In the genomic region with DNA sequence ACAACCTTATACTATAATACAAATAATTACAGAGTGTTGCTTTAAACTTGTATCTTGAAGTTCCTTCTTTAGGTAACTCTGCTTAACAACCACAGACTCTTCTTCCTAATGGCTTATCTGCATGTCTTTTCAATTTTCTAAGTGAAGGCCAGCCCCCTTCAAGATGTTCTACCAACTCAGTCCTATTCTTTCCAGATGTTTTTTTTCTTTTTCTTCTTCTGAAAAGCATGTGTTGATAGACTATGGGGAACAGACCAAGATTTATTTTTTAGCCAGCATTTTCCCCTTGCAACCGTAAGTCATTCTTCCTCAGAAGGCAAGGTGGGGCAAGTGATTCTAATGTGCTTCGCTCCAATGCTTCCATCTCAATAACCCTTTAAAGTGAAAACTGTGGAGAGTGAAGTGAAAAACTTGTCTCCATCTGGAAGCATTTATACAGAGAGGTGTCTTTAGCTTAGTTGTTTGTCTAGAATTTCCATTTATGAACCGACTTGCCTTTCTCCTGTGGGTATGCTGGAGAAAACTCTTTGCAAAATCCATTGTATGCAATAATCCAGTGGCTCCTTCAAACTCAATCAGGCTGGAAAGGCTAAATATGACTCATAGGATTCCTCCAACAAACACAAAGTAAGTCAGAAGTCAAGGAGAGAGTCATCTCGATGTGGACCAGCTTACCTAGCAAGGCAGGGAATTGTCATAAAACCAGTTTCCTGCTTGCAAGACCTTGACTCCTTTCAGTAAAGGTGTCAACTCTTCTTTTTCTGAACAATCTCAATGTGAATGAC, we compare ENCODE assay signal across 9 cellular contexts.
DNase-seq lines count a peak whose midpoint lies in the region; ATAC-seq and TF ChIP-seq lines count a peak whose summit lies in the region.
"Had no signal": no experiment of that assay in that cellular context is flagged by ENCODE, and none has a peak within 500 bp of the region (broad histone marks: within the 10 kb centered on the region; RNA-seq: fewer than 3 reads in every experiment).

No MANE protein-coding gene starts in this region.

- H3K27ac ChIP-seq in SK-N-MC (peak overlapping the region; percentile 97), fibroblast of lung (ENCODE audit: insufficient read depth, low read length) (peak overlapping the region; percentile 70), sigmoid colon (peak overlapping the region; percentile 2 to 55 (median 38))

- H3K9me3 ChIP-seq in SK-N-MC (ENCODE audit: low read depth, low read length) (no peaks in the 10 kb centered on the region), fibroblast of lung (ENCODE audit: control insufficient read depth, insufficient read depth, low read depth, low read length) (no peaks in the 10 kb centered on the region), sigmoid colon (no peaks in the 10 kb centered on the region)

- H2AFZ ChIP-seq in fibroblast of lung (ENCODE audit: low read length): no peak overlapping the region

- DNase-seq in GM03348 (ENCODE audit: low spot score) (peak; percentile 44), SK-N-MC (ENCODE audit: low read depth, low spot score) (no peak), fibroblast of lung (ENCODE audit: low read depth in 2 of 2) (peak; percentile 77 to 86), sigmoid colon (no peak), NCI-H2107 (lab: John Stamatoyannopoulos, UW) (no peak), retina (no peak), NCI-H446 treated with DMSO at 0.1 percent for 48 hours (lab: John Stamatoyannopoulos, UW) (no peak)
- DNase-seq: NCI-H2081 had no signal

- no peak for TF ChIP-seq EP300 in sigmoid colon (IDR thresholded peaks at IDR 0.05)

- no peaks in the 10 kb centered on the region for H3K36me3 ChIP-seq in SK-N-MC (ENCODE audit: insufficient read depth, low read length)
- no peaks in the 10 kb centered on the region for H3K36me3 ChIP-seq in fibroblast of lung (ENCODE audit: control insufficient read depth, insufficient read depth, low read length)
- no peaks in the 10 kb centered on the region for H3K36me3 ChIP-seq in sigmoid colon

- no peak for ATAC-seq in HG02678 (IDR thresholded peaks at IDR 0.05; ENCODE audit: unreplicated experiment)

- H3K4me1 ChIP-seq in fibroblast of lung (ENCODE audit: control insufficient read depth, extremely low read depth, insufficient read depth, low read length) (peaks cover 31% of the 10 kb centered on the region), sigmoid colon (peaks cover 0 to 52% (median 29%) of the 10 kb centered on the region in 4 donors)

- WGBS in sigmoid colon, 2 donors: 37 to 47% methylated on average over 4 of the region's 4 CpGs

- no peak for TF ChIP-seq POLR2A in sigmoid colon (IDR thresholded peaks at IDR 0.05)

- H3K27me3 ChIP-seq in fibroblast of lung (ENCODE audit: control insufficient read depth, insufficient read depth, low read length) (no peaks in the 10 kb centered on the region), sigmoid colon (no peaks in the 10 kb centered on the region)

- TF ChIP-seq CTCF in fibroblast of lung (conservative IDR thresholded peaks at IDR 0.05 in 1 of 2, IDR thresholded peaks at IDR 0.05 in 1 of 2; ENCODE audit: low read depth in 1 of 2, low read length in 2 of 2) (no peak), sigmoid colon (IDR thresholded peaks at IDR 0.05) (no peak)

- H3K4me3 ChIP-seq in SK-N-MC (peak overlapping the region; percentile 37), fibroblast of lung (replicated peaks in 1 of 4; ENCODE audit: control extremely low read depth in 1 of 4, insufficient read depth in 1 of 4, low read depth in 3 of 4, low read length in 4 of 4) (no peak overlapping the region), sigmoid colon (no peak overlapping the region)

- H3K9ac ChIP-seq in SK-N-MC (ENCODE audit: insufficient read length) (peak overlapping the region; percentile 3), fibroblast of lung (ENCODE audit: insufficient read depth, low read length) (no peak overlapping the region)

- peaks cover 27% of the 10 kb centered on the region for H3K79me2 ChIP-seq in fibroblast of lung (ENCODE audit: control insufficient read depth, insufficient read depth, low read length)

- H4K20me1 ChIP-seq in fibroblast of lung (ENCODE audit: control insufficient read depth, extremely low read depth, insufficient read depth, low read length): no peaks in the 10 kb centered on the region

- intact Hi-C loops in sigmoid colon (cut with DNase I): no loop called here

- H3K4me2 ChIP-seq in fibroblast of lung (ENCODE audit: extremely low read depth, insufficient read depth, low read length): peak overlapping the region; percentile 17

Comparison
In these comparisons a context has a peak if more than half of its experiments do, and no peak if none do; other contexts are left out.
1. DNase-seq: peak in GM03348 (single experiment) and fibroblast of lung (2 of 2); none in SK-N-MC (single experiment), sigmoid colon (single experiment), NCI-H2107 (single experiment), retina (single experiment) and NCI-H446 treated with DMSO at 0.1 percent for 48 hours (single experiment).
2. H3K27ac ChIP-seq: peak in every context shown above with its lines; median percentile 97 in SK-N-MC; 70 in fibroblast of lung; 38 in sigmoid colon.